8 cellular contexts compared by ENCODE assay signal in genomic region chr10:121975295-121976086, GRCh38. TPM values are rescaled to one million over a fixed set of nuclear protein-coding genes. Genes with fewer than 3 reads are reported as not detected.
DNase-seq lines count a peak whose midpoint lies in the region; ATAC-seq lines count a peak whose summit lies in the region.

No MANE protein-coding gene starts in this region.

- in situ Hi-C loops in Caki2 (cut with HindIII; ENCODE audit: low pct_unique_long_range_greater_than_20kb, low sequenced_read_pairs): no loop called here

- DNase-seq in Caki2 (ENCODE audit: low read depth): peak; percentile 18
- no peak for DNase-seq in cerebellum (ENCODE audit: low spot score)
- no peak for DNase-seq in COR-L47 (lab: John Stamatoyannopoulos, UW)
- no peak for DNase-seq in GM19240 (ENCODE audit: insufficient read length, low spot score)

- H3K4me1 ChIP-seq in iPS-18a (ENCODE audit: control insufficient read depth, low read depth, low read length) (peaks cover 5% of the 10 kb centered on the region), stomach smooth muscle (ENCODE audit: control insufficient read depth, insufficient read depth, low read length) (peaks cover 19% of the 10 kb centered on the region)

- peak overlapping the region; percentile 77 for H3K4me3 ChIP-seq in iPS-18a (ENCODE audit: low read length)
- H3K4me3 ChIP-seq in stomach smooth muscle (ENCODE audit: low read length in 2 of 2): peak overlapping the region; percentile 87 to 88

- no peaks in the 10 kb centered on the region for H3K9me3 Mint-ChIP-seq in activated T-helper 17 cell treated with anti-CD3 and anti-CD28 coated beads, Interleukin-2, amount 50 U/mL, for 72 hours

- H3K27ac Mint-ChIP-seq in activated T-helper 17 cell treated with anti-CD3 and anti-CD28 coated beads, Interleukin-2, amount 50 U/mL, for 72 hours: no peak overlapping the region

- no peaks in the 10 kb centered on the region for H3K27me3 Mint-ChIP-seq in activated T-helper 17 cell treated with anti-CD3 and anti-CD28 coated beads, Interleukin-2, amount 50 U/mL, for 72 hours

- peaks cover 10% of the 10 kb centered on the region for H3K4me1 Mint-ChIP-seq in activated T-helper 17 cell treated with anti-CD3 and anti-CD28 coated beads, Interleukin-2, amount 50 U/mL, for 72 hours

- H3K36me3 Mint-ChIP-seq in activated T-helper 17 cell treated with anti-CD3 and anti-CD28 coated beads, Interleukin-2, amount 50 U/mL, for 72 hours (ENCODE audit: low read depth): peaks cover 32% of the 10 kb centered on the region

- H3K4me3 Mint-ChIP-seq in activated T-helper 17 cell treated with anti-CD3 and anti-CD28 coated beads, Interleukin-2, amount 50 U/mL, for 72 hours: peak overlapping the region; percentile 44

- H3K27me3 ChIP-seq in iPS-18a (ENCODE audit: control insufficient read depth, insufficient read depth, low read length) (no peaks in the 10 kb centered on the region), stomach smooth muscle (ENCODE audit: control insufficient read depth in 1 of 2, insufficient read depth in 2 of 2, low read length in 2 of 2) (no peaks in the 10 kb centered on the region)

- H3K9me3 ChIP-seq in iPS-18a (ENCODE audit: control insufficient read depth, low read depth, low read length) (peaks cover 10% of the 10 kb centered on the region), stomach smooth muscle (ENCODE audit: control insufficient read depth in 2 of 2, low read length in 2 of 2) (no peaks in the 10 kb centered on the region)

- H3K9ac ChIP-seq in iPS-18a (ENCODE audit: low read length): peak overlapping the region; percentile 95
- peak overlapping the region; percentile 83 to 93 for H3K9ac ChIP-seq in stomach smooth muscle (ENCODE audit: low read length in 2 of 2)

- peak; percentile 5 for ATAC-seq in HG03025 (IDR thresholded peaks at IDR 0.05; ENCODE audit: low FRiP score, unreplicated experiment)
- ATAC-seq in activated T-helper 17 cell treated with anti-CD3 and anti-CD28 coated beads, Interleukin-2, amount 50 U/mL, for 72 hours (replicated peaks): peak; percentile 8

- no peak overlapping the region for H3K27ac ChIP-seq in iPS-18a (ENCODE audit: low read length)
- H3K27ac ChIP-seq in stomach smooth muscle (ENCODE audit: low read length): peak overlapping the region; percentile 89

- peaks cover 7% of the 10 kb centered on the region for H3K36me3 ChIP-seq in iPS-18a (ENCODE audit: control insufficient read depth, low read depth, low read length)
- H3K36me3 ChIP-seq in stomach smooth muscle (ENCODE audit: control insufficient read depth in 2 of 2, insufficient read depth in 2 of 2, low read length in 2 of 2): peaks cover 4 to 5% of the 10 kb centered on the region in 2 donors

RNA-seq across cellular contexts. Expression of gene NSMCE4A, which starts 0.5 kb away (rescaled TPM):
- total RNA-seq in Caki2 (2014; rRNA removed; shearing (Covaris generic); ENCODE audit: low replicate concordance): 64.4 and 70.6 TPM in 2 replicates
- 10 to 100 TPM; 26.4 to 49.7 TPM for total RNA-seq in activated T-helper 17 cell treated with anti-CD3 and anti-CD28 coated beads, Interleukin-2, amount 50 U/mL, for 72 hours
- 41.6 TPM for total RNA-seq in cerebellum

RNA-seq across cellular contexts. Expression of gene TACC2, which starts 13.5 kb away (rescaled TPM):
- 21.6 and 21.8 TPM in 2 replicates for total RNA-seq in Caki2 (2014; rRNA removed; shearing (Covaris generic); ENCODE audit: low replicate concordance)
- not detected for total RNA-seq in activated T-helper 17 cell treated with anti-CD3 and anti-CD28 coated beads, Interleukin-2, amount 50 U/mL, for 72 hours
- 27.0 TPM for total RNA-seq in cerebellum

RNA-seq across cellular contexts. Expression of gene ATE1, which starts 47.7 kb away (rescaled TPM):
- total RNA-seq in Caki2 (2014; rRNA removed; shearing (Covaris generic); ENCODE audit: low replicate concordance): 23.7 and 36.2 TPM in 2 replicates
- total RNA-seq in activated T-helper 17 cell treated with anti-CD3 and anti-CD28 coated beads, Interleukin-2, amount 50 U/mL, for 72 hours: 10 to 100 TPM; 16.5 to 24.4 TPM
- total RNA-seq in cerebellum: 31.8 TPM

Comparison
In these comparisons a context has a peak if more than half of its experiments do, and no peak if none do; other contexts are left out.
1. RNA of gene TACC2, which starts 13.5 kb away (total RNA-seq): 27.0 TPM in cerebellum (single experiment) and 21.6 to 21.8 TPM in Caki2; not detected in activated T-helper 17 cell treated with anti-CD3 and anti-CD28 coated beads, Interleukin-2, amount 50 U/mL, for 72 hours; every median in the first group is over 10 times any median in the second.